25 cellular contexts compared by ENCODE assay signal in the genomic region with DNA sequence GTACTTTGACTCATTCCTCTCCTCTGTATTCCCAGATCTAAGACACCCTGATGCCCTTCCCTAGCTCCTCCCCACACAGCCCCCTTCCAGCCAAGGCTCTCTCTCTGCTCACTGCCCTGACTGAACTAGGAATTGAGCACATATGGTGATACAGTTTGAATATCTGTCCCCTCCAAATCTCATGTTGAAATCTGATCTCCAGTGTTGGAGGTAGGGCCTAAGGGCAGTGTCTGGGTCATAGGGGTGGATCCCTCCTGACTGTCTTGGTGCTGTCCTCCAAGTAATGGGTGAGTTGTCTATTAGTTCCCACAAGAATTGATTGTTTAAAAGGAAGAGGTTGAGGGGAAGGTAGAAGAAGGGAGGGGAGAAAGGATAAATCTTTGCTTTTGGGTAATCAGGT. TPM values are rescaled to one million over a fixed set of nuclear protein-coding genes. Genes with fewer than 3 reads are reported as not detected.
DNase-seq lines count a peak whose midpoint lies in the region; ATAC-seq and TF ChIP-seq lines count a peak whose summit lies in the region.
"Had no signal": no experiment of that assay in that cellular context is flagged by ENCODE, and none has a peak within 500 bp of the region (broad histone marks: within the 10 kb centered on the region; RNA-seq: fewer than 3 reads in every experiment).

No MANE protein-coding gene starts in this region.

- no peaks in the 10 kb centered on the region for H3K9me3 ChIP-seq in HUES6 (ENCODE audit: control insufficient read depth, insufficient read depth, low read depth, low read length)
- H3K9me3 ChIP-seq: HAP-1, SJSA1 had no signal

- H3K9me3 Mint-ChIP-seq in GM23338 (no peaks in the 10 kb centered on the region), natural killer cell (no peaks in the 10 kb centered on the region)
- no peaks in the 10 kb centered on the region for H3K9me3 Mint-ChIP-seq in dendritic cell treated with granulocyte-macrophage colony-stimulating factor and Interleukin-4, amounts not matched to agents 40 ng/mL and 50 ng/mL, for 4 days
- H3K9me3 Mint-ChIP-seq in activated naive CD4-positive, alpha-beta T cell treated with anti-CD3 and anti-CD28 coated beads, Interleukin-2, amount 50 U/mL, for 72 hours = no peaks in the 10 kb centered on the region

- H3K4me3 Mint-ChIP-seq in GM23338 = no peak overlapping the region
- H3K4me3 Mint-ChIP-seq in dendritic cell treated with granulocyte-macrophage colony-stimulating factor and Interleukin-4, amounts not matched to agents 40 ng/mL and 50 ng/mL, for 4 days = no peak overlapping the region
- H3K4me3 Mint-ChIP-seq in natural killer cell = peak overlapping the region; percentile 65
- H3K4me3 Mint-ChIP-seq: CD4-positive, alpha-beta memory T cell; IgD-negative memory B cell had no signal

- H3K9ac ChIP-seq in HUES6 (ENCODE audit: low read length) = peak overlapping the region; percentile 9
- H3K9ac ChIP-seq: GM23248, KMS-11 had no signal

- H3K27ac ChIP-seq in GM23338 (ENCODE audit: low read depth) (no peak overlapping the region), HUES6 (ENCODE audit: low read depth, low read length) (no peak overlapping the region)
- H3K27ac ChIP-seq: GM23248, KMS-11, SJSA1 had no signal

- H3K4me2 ChIP-seq in GM23338 = no peak overlapping the region
- H3K4me2 ChIP-seq: KMS-11 had no signal

- intact Hi-C loops in dendritic cell treated with granulocyte-macrophage colony-stimulating factor and Interleukin-4, amounts not matched to agents 40 ng/mL and 50 ng/mL, for 4 days (cut with micrococcal nuclease) = no loop called here
- intact Hi-C loops in natural killer cell (cut with micrococcal nuclease) = no loop called here

- H3K27ac Mint-ChIP-seq in GM23338 = no peak overlapping the region; the same call in 1 of the 2 replicates
- H3K27ac Mint-ChIP-seq in dendritic cell treated with granulocyte-macrophage colony-stimulating factor and Interleukin-4, amounts not matched to agents 40 ng/mL and 50 ng/mL, for 4 days = peak overlapping the region; percentile 11
- H3K27ac Mint-ChIP-seq in natural killer cell = peak overlapping the region; percentile 91 to 98
- no peak overlapping the region for H3K27ac Mint-ChIP-seq in activated naive CD4-positive, alpha-beta T cell treated with anti-CD3 and anti-CD28 coated beads, Interleukin-2, amount 50 U/mL, for 72 hours
- H3K27ac Mint-ChIP-seq: CD4-positive, alpha-beta memory T cell; IgD-negative memory B cell had no signal

- ATAC-seq in GM23338 (peak; percentile 23), natural killer cell (no peak), GM18517 (IDR thresholded peaks at IDR 0.05; ENCODE audit: unreplicated experiment) (no peak)
- ATAC-seq in activated naive CD4-positive, alpha-beta T cell treated with anti-CD3 and anti-CD28 coated beads, Interleukin-2, amount 50 U/mL, for 72 hours = no peak
- ATAC-seq: PC-3, Right ventricle myocardium inferior had no signal

- no peaks in the 10 kb centered on the region for H3K79me2 ChIP-seq in GM23338 (replicated peaks; ENCODE audit: insufficient read depth)

- peaks cover 8% of the 10 kb centered on the region for H3K9me2 ChIP-seq in GM23338 (ENCODE audit: insufficient read depth)

- H3K36me3 Mint-ChIP-seq in GM23338 (ENCODE audit: low read depth) (no peaks in the 10 kb centered on the region), natural killer cell (peaks cover 30% of the 10 kb centered on the region)
- peaks cover 100% of the 10 kb centered on the region for H3K36me3 Mint-ChIP-seq in dendritic cell treated with granulocyte-macrophage colony-stimulating factor and Interleukin-4, amounts not matched to agents 40 ng/mL and 50 ng/mL, for 4 days (ENCODE audit: low read depth)
- H3K36me3 Mint-ChIP-seq in activated naive CD4-positive, alpha-beta T cell treated with anti-CD3 and anti-CD28 coated beads, Interleukin-2, amount 50 U/mL, for 72 hours = no peaks in the 10 kb centered on the region
- H3K36me3 Mint-ChIP-seq: CD4-positive, alpha-beta memory T cell; IgD-negative memory B cell had no signal

- no peak for TF ChIP-seq CTCF in GM23338 (conservative IDR thresholded peaks at IDR 0.05; ENCODE audit: low read depth in 2 of 2)
- TF ChIP-seq CTCF in natural killer cell (IDR thresholded peaks at IDR 0.05) = no peak

- no peaks in the 10 kb centered on the region for H3K36me3 ChIP-seq in GM23338 (ENCODE audit: insufficient read depth)
- H3K36me3 ChIP-seq in HUES6 (ENCODE audit: control insufficient read depth, insufficient read depth, low read length) = no peaks in the 10 kb centered on the region
- H3K36me3 ChIP-seq: HAP-1, SJSA1 had no signal

- H3K4me1 Mint-ChIP-seq in GM23338 (peaks cover 25% of the 10 kb centered on the region), natural killer cell (peaks cover 83 to 97% of the 10 kb centered on the region in 2 donors)
- H3K4me1 Mint-ChIP-seq in dendritic cell treated with granulocyte-macrophage colony-stimulating factor and Interleukin-4, amounts not matched to agents 40 ng/mL and 50 ng/mL, for 4 days (ENCODE audit: low read depth) = peaks cover 96% of the 10 kb centered on the region

- DNase-seq in GM23338 (ENCODE audit: low spot score) (no peak), natural killer cell (no peak), NCI-H146 (lab: John Stamatoyannopoulos, UW) (no peak)
- DNase-seq in activated naive CD4-positive, alpha-beta T cell treated with anti-CD3 and anti-CD28 coated beads, Interleukin-2, amount 50 U/mL, for 72 hours (ENCODE audit: low spot score in 2 of 2) = no peak
- DNase-seq: C1 segment of cervical spinal cord; CD4-positive, alpha-beta memory T cell; COR-L47; DMS79 treated with DMSO at 0.1 percent for 48 hours; GM23248; NCI-H1048; NCI-H2081; NCI-H345; NCI-H510A treated with DMSO at 0.1 percent for 48 hours; NCI-H748 treated with DMSO at 0.1 percent for 48 hours; NK-92 treated with Interleukin-12 subunit alpha and Interleukin-12 subunit beta, amount 100 ng/mL, for 24 hours; PC-3; T-helper 1 cell had no signal

- H2AFZ ChIP-seq in GM23338 = peak overlapping the region; percentile 81; the same call in 1 of the 2 replicates
- H2AFZ ChIP-seq: GM23248 had no signal

- H3K4me1 ChIP-seq in GM23338 (ENCODE audit: insufficient read depth) (peaks cover 31% of the 10 kb centered on the region), HUES6 (ENCODE audit: control insufficient read depth, insufficient read depth, low read length) (peaks cover 32% of the 10 kb centered on the region)
- H3K4me1 ChIP-seq: HAP-1, SJSA1 had no signal

- no peaks in the 10 kb centered on the region for H3F3A ChIP-seq in GM23338 (replicated peaks; ENCODE audit: low read depth)

- H3K27me3 ChIP-seq in GM23338 (ENCODE audit: insufficient read depth) (no peaks in the 10 kb centered on the region), HUES6 (ENCODE audit: control insufficient read depth, insufficient read depth, low read length) (no peaks in the 10 kb centered on the region)
- H3K27me3 ChIP-seq: SJSA1 had no signal

- peaks cover 5% of the 10 kb centered on the region for H3K27me3 Mint-ChIP-seq in GM23338 (ENCODE audit: insufficient read depth, low read depth, poor library complexity)
- H3K27me3 Mint-ChIP-seq in dendritic cell treated with granulocyte-macrophage colony-stimulating factor and Interleukin-4, amounts not matched to agents 40 ng/mL and 50 ng/mL, for 4 days = peaks cover 2% of the 10 kb centered on the region
- no peaks in the 10 kb centered on the region for H3K27me3 Mint-ChIP-seq in natural killer cell (ENCODE audit: low read depth in 2 of 2)

- H3K4me3 ChIP-seq in GM23338 (no peak overlapping the region), HUES6 (ENCODE audit: low read depth, low read length) (no peak overlapping the region)
- H3K4me3 ChIP-seq: GM23248, HAP-1, SJSA1 had no signal

- H4K20me1 ChIP-seq in GM23338 (replicated peaks; ENCODE audit: insufficient read depth) = no peaks in the 10 kb centered on the region

TF ChIP-seq in GM23338, 12 proteins besides CTCF, POLR2A, EP300 and RAD21 (continues in another document):
- TF ChIP-seq EZH2phosphoT487 (IDR thresholded peaks at IDR 0.05; ENCODE audit: unreplicated experiment) = no peak
- no peak for TF ChIP-seq ZNF331 (CRISPR knock-in tag; IDR thresholded peaks at IDR 0.05; ENCODE audit: low read depth)
- no peak for TF ChIP-seq EZH2 (IDR thresholded peaks at IDR 0.05; ENCODE audit: low read depth, unreplicated experiment)
- no peak for TF ChIP-seq POLR2AphosphoS5 (IDR thresholded peaks at IDR 0.05; ENCODE audit: low read depth)
- no peak for TF ChIP-seq NANOG (IDR thresholded peaks at IDR 0.05; ENCODE audit: borderline replicate concordance)
- TF ChIP-seq, protein P1, sequence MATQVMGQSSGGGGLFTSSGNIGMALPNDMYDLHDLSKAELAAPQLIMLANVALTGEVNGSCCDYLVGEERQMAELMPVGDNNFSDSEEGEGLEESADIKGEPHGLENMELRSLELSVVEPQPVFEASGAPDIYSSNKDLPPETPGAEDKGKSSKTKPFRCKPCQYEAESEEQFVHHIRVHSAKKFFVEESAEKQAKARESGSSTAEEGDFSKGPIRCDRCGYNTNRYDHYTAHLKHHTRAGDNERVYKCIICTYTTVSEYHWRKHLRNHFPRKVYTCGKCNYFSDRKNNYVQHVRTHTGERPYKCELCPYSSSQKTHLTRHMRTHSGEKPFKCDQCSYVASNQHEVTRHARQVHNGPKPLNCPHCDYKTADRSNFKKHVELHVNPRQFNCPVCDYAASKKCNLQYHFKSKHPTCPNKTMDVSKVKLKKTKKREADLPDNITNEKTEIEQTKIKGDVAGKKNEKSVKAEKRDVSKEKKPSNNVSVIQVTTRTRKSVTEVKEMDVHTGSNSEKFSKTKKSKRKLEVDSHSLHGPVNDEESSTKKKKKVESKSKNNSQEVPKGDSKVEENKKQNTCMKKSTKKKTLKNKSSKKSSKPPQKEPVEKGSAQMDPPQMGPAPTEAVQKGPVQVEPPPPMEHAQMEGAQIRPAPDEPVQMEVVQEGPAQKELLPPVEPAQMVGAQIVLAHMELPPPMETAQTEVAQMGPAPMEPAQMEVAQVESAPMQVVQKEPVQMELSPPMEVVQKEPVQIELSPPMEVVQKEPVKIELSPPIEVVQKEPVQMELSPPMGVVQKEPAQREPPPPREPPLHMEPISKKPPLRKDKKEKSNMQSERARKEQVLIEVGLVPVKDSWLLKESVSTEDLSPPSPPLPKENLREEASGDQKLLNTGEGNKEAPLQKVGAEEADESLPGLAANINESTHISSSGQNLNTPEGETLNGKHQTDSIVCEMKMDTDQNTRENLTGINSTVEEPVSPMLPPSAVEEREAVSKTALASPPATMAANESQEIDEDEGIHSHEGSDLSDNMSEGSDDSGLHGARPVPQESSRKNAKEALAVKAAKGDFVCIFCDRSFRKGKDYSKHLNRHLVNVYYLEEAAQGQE (IDR thresholded peaks at IDR 0.05; ENCODE audit: unreplicated experiment) = no peak

RNA-seq across cellular contexts. Expression of a gene that starts 17.4 kb away (rescaled TPM):
- 1.6 and 2.6 TPM in 2 replicates for total RNA-seq in GM23338 (2014; rRNA removed; shearing (Covaris generic))
- polyA plus RNA-seq in GM23338 (2016; fragmentation: Nextera tagmentation; extraction: Ambion mirVana) = 0.40 and 0.71 TPM in 2 replicates
- total RNA-seq in natural killer cell = 10 to 100 TPM; 40.7 to 99.1 (median 63.2) TPM
- not detected for total RNA-seq in activated naive CD4-positive, alpha-beta T cell treated with anti-CD3 and anti-CD28 coated beads, Interleukin-2, amount 50 U/mL, for 72 hours
- total RNA-seq: PC-3, SJSA1 had no signal

Comparison
In these comparisons a context has a peak if more than half of its experiments do, and no peak if none do; other contexts are left out.
1. H3K27ac Mint-ChIP-seq: peak in dendritic cell treated with granulocyte-macrophage colony-stimulating factor and Interleukin-4, amounts not matched to agents 40 ng/mL and 50 ng/mL, for 4 days (single experiment) and natural killer cell (2 of 2); none in GM23338 (single experiment) and activated naive CD4-positive, alpha-beta T cell treated with anti-CD3 and anti-CD28 coated beads, Interleukin-2, amount 50 U/mL, for 72 hours (0 of 2).
2. RNA of a gene that starts 17.4 kb away (total RNA-seq): 40.7 to 99.1 TPM in natural killer cell; 1.6 to 2.6 TPM in GM23338 and not detected in activated naive CD4-positive, alpha-beta T cell treated with anti-CD3 and anti-CD28 coated beads, Interleukin-2, amount 50 U/mL, for 72 hours; every median in the first group is over 10 times any median in the second.